ENCODE assay signal across 15 cellular contexts in the genomic region with DNA sequence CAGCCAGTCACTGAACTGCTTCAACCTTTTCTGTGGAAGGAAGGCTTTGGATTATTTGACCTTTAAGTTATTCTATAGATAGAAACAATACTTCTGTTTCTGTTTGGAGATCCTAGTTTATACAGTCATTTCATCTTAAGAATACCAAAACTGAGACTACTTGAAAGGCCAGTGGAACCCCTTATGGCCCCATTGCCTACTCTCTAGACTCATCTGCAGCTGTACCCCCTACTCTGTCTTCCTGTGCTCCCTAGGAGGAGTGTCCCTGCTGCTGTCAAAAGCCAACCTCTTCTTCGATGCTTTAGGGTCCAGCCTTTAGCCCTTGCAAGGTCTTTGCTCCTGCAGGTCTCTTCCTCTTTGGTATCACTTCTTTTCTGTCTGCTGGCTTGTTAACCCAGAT.
DNase-seq lines count a peak whose midpoint lies in the region; ATAC-seq and TF ChIP-seq lines count a peak whose summit lies in the region.
"Had no signal": no experiment of that assay in that cellular context is flagged by ENCODE, and none has a peak within 500 bp of the region (broad histone marks: within the 10 kb centered on the region; RNA-seq: fewer than 3 reads in every experiment).

No MANE protein-coding gene starts in this region.

- peak; percentile 70 for ATAC-seq in HG02870 (IDR thresholded peaks at IDR 0.05; ENCODE audit: unreplicated experiment)
- ATAC-seq in stimulated activated memory B cell treated with anti-CD40 and anti-IgM and Interleukin-4, amounts not matched to agents 10 μg/mL and 1 μg/mL and 100 μg/mL, for 72 hours, result peak; percentile 58
- ATAC-seq in stimulated activated naive CD8-positive, alpha-beta T cell treated with anti-CD3 and anti-CD28 coated beads, Interleukin-15, amount 100 ng/mL, for 72 hours, result peak; percentile 48
- no peak for ATAC-seq in foreskin keratinocyte
- no peak for ATAC-seq in HG03457 (IDR thresholded peaks at IDR 0.05; ENCODE audit: unreplicated experiment)
- ATAC-seq: GM12878 had no signal

- no peaks in the 10 kb centered on the region for H3K27me3 Mint-ChIP-seq in stimulated activated memory B cell treated with anti-CD40 and anti-IgM and Interleukin-4, amounts not matched to agents 10 μg/mL and 1 μg/mL and 100 μg/mL, for 72 hours
- H3K27me3 Mint-ChIP-seq in stimulated activated naive CD8-positive, alpha-beta T cell treated with anti-CD3 and anti-CD28 coated beads, Interleukin-15, amount 100 ng/mL, for 72 hours, result no peaks in the 10 kb centered on the region

- H3K4me3 Mint-ChIP-seq in stimulated activated memory B cell treated with anti-CD40 and anti-IgM and Interleukin-4, amounts not matched to agents 10 μg/mL and 1 μg/mL and 100 μg/mL, for 72 hours, result no peak overlapping the region
- H3K4me3 Mint-ChIP-seq in stimulated activated naive CD8-positive, alpha-beta T cell treated with anti-CD3 and anti-CD28 coated beads, Interleukin-15, amount 100 ng/mL, for 72 hours, result no peak overlapping the region
- H3K4me3 Mint-ChIP-seq: CD4-positive, alpha-beta memory T cell had no signal

- H3K27ac Mint-ChIP-seq in stimulated activated memory B cell treated with anti-CD40 and anti-IgM and Interleukin-4, amounts not matched to agents 10 μg/mL and 1 μg/mL and 100 μg/mL, for 72 hours, result no peak overlapping the region
- H3K27ac Mint-ChIP-seq in stimulated activated naive CD8-positive, alpha-beta T cell treated with anti-CD3 and anti-CD28 coated beads, Interleukin-15, amount 100 ng/mL, for 72 hours, result no peak overlapping the region
- H3K27ac Mint-ChIP-seq: CD4-positive, alpha-beta memory T cell had no signal

- H3K4me3 ChIP-seq in GM12865 (ENCODE audit: low read depth, low read length), result no peak overlapping the region
- H3K4me3 ChIP-seq: GM12878, GM23248 had no signal

- peaks cover 12% of the 10 kb centered on the region for H3K36me3 Mint-ChIP-seq in stimulated activated memory B cell treated with anti-CD40 and anti-IgM and Interleukin-4, amounts not matched to agents 10 μg/mL and 1 μg/mL and 100 μg/mL, for 72 hours
- H3K36me3 Mint-ChIP-seq: CD4-positive, alpha-beta memory T cell had no signal

- no peaks in the 10 kb centered on the region for H3K4me1 Mint-ChIP-seq in stimulated activated memory B cell treated with anti-CD40 and anti-IgM and Interleukin-4, amounts not matched to agents 10 μg/mL and 1 μg/mL and 100 μg/mL, for 72 hours
- no peaks in the 10 kb centered on the region for H3K4me1 Mint-ChIP-seq in stimulated activated naive CD8-positive, alpha-beta T cell treated with anti-CD3 and anti-CD28 coated beads, Interleukin-15, amount 100 ng/mL, for 72 hours
- H3K4me1 Mint-ChIP-seq: CD4-positive, alpha-beta memory T cell had no signal

- no peaks in the 10 kb centered on the region for H3K27me3 ChIP-seq in foreskin keratinocyte

- DNase-seq in GM12865 (ENCODE audit: low read depth) (peak; percentile 29), foreskin keratinocyte (no peak)
- DNase-seq in stimulated activated naive CD8-positive, alpha-beta T cell treated with anti-CD3 and anti-CD28 coated beads, Interleukin-15, amount 100 ng/mL, for 72 hours, result no peak
- DNase-seq: C1 segment of cervical spinal cord; Caco-2; CD4-positive, alpha-beta memory T cell; DMS153; DND-41; GM23248; H7; HCEC 1CT had no signal

- no peak for TF ChIP-seq CTCF in GM12865 (IDR thresholded peaks at IDR 0.05; ENCODE audit: insufficient read depth, low read depth, low read length, missing control alignments)
- no peak for TF ChIP-seq CTCF in foreskin keratinocyte (conservative IDR thresholded peaks at IDR 0.05)

- H3K27ac ChIP-seq in foreskin keratinocyte, result no peak overlapping the region
- H3K27ac ChIP-seq: GM23248 had no signal

- H3K9me3 Mint-ChIP-seq in stimulated activated memory B cell treated with anti-CD40 and anti-IgM and Interleukin-4, amounts not matched to agents 10 μg/mL and 1 μg/mL and 100 μg/mL, for 72 hours, result peaks cover 20% of the 10 kb centered on the region
- H3K9me3 Mint-ChIP-seq in stimulated activated naive CD8-positive, alpha-beta T cell treated with anti-CD3 and anti-CD28 coated beads, Interleukin-15, amount 100 ng/mL, for 72 hours, result peaks cover 14 to 18% of the 10 kb centered on the region in 2 donors

- no peaks in the 10 kb centered on the region for H3K4me1 ChIP-seq in foreskin keratinocyte
- H3K4me1 ChIP-seq: Caco-2 had no signal

Comparison
In these comparisons a context has a peak if more than half of its experiments do, and no peak if none do; other contexts are left out.
1. ATAC-seq: peak in HG02870 (single experiment), stimulated activated memory B cell treated with anti-CD40 and anti-IgM and Interleukin-4, amounts not matched to agents 10 μg/mL and 1 μg/mL and 100 μg/mL, for 72 hours (single experiment) and stimulated activated naive CD8-positive, alpha-beta T cell treated with anti-CD3 and anti-CD28 coated beads, Interleukin-15, amount 100 ng/mL, for 72 hours (single experiment); none in foreskin keratinocyte (single experiment) and HG03457 (single experiment).